Comparison of ENCODE assay signal across 20 cellular contexts in genomic region chr2:173311844-173312606, GRCh38.
"Had no signal": no experiment of that assay in that cellular context is flagged by ENCODE, and none has a peak within 500 bp of the region (broad histone marks: within the 10 kb centered on the region; RNA-seq: fewer than 3 reads in every experiment).

No MANE protein-coding gene starts in this region.

- H3K4me3 Mint-ChIP-seq: dendritic cell treated with granulocyte-macrophage colony-stimulating factor and Interleukin-4, amounts not matched to agents 40 ng/mL and 50 ng/mL, for 4 days; nephron; stimulated activated effector memory CD8-positive, alpha-beta T cell treated with anti-CD3 and anti-CD28 coated beads, Interleukin-12 subunit alpha, Interleukin-12 subunit beta, amount 100 ng/mL, for 72 hours had no signal

- H3K9me3 ChIP-seq: esophagus squamous epithelium, gastroesophageal sphincter, pancreas, thyroid gland, upper lobe of left lung, vagina had no signal

- H3K4me3 ChIP-seq: esophagus squamous epithelium, gastroesophageal sphincter, hepatocyte, pancreas, suprapubic skin, thyroid gland, upper lobe of left lung, vagina had no signal

- H3K4me1 Mint-ChIP-seq: nephron; stimulated activated effector memory CD8-positive, alpha-beta T cell treated with anti-CD3 and anti-CD28 coated beads, Interleukin-12 subunit alpha, Interleukin-12 subunit beta, amount 100 ng/mL, for 72 hours had no signal

- H3K36me3 Mint-ChIP-seq: stimulated activated effector memory CD8-positive, alpha-beta T cell treated with anti-CD3 and anti-CD28 coated beads, Interleukin-12 subunit alpha, Interleukin-12 subunit beta, amount 100 ng/mL, for 72 hours had no signal

- H3K27me3 Mint-ChIP-seq: progenitor cell of endocrine pancreas had no signal

- H3K27me3 ChIP-seq: gastroesophageal sphincter, hepatocyte, pancreas, suprapubic skin, thyroid gland, upper lobe of left lung, vagina had no signal

- H3K27ac ChIP-seq: esophagus squamous epithelium, gastroesophageal sphincter, hepatocyte, pancreas, suprapubic skin, thyroid gland, upper lobe of left lung, vagina had no signal

- H3K36me3 ChIP-seq: esophagus squamous epithelium, gastroesophageal sphincter, pancreas, suprapubic skin, thyroid gland, upper lobe of left lung, vagina had no signal

- H3K27ac Mint-ChIP-seq: dendritic cell treated with granulocyte-macrophage colony-stimulating factor and Interleukin-4, amounts not matched to agents 40 ng/mL and 50 ng/mL, for 4 days; nephron; progenitor cell of endocrine pancreas; stimulated activated effector memory CD8-positive, alpha-beta T cell treated with anti-CD3 and anti-CD28 coated beads, Interleukin-12 subunit alpha, Interleukin-12 subunit beta, amount 100 ng/mL, for 72 hours had no signal

- ATAC-seq: gastroesophageal sphincter; left cardiac atrium; pancreas; right cardiac atrium; stimulated activated effector memory CD8-positive, alpha-beta T cell treated with anti-CD3 and anti-CD28 coated beads, Interleukin-12 subunit alpha, Interleukin-12 subunit beta, amount 100 ng/mL, for 72 hours; stimulated activated naive CD8-positive, alpha-beta T cell treated with anti-CD3 and anti-CD28 coated beads, Interleukin-15, Interleukin-2, amounts not matched to agents 100 U/mL and 50 U/mL, for 24 hours had no signal

- H3K79me2 ChIP-seq: hepatocyte had no signal

- H3K4me1 ChIP-seq: esophagus squamous epithelium, gastroesophageal sphincter, pancreas, suprapubic skin, thyroid gland, upper lobe of left lung, vagina had no signal

- DNase-seq: esophagus squamous epithelium; foreskin fibroblast; kidney; left cardiac atrium; occipital lobe; pancreas; right cardiac atrium; stimulated activated CD4-positive, alpha-beta T cell treated with anti-CD3 and anti-CD28 coated beads, Interleukin-4, amount 100 ng/mL, for 1 hour; stimulated activated CD8-positive, alpha-beta memory T cell treated with anti-CD3 and anti-CD28 coated beads, Interleukin-4, amount 100 ng/mL, for 48 hours; stimulated activated naive CD8-positive, alpha-beta T cell treated with anti-CD3 and anti-CD28 coated beads, Interleukin-15, Interleukin-2, amounts not matched to agents 100 U/mL and 50 U/mL, for 24 hours; thyroid gland; upper lobe of left lung had no signal

- H3K4me2 ChIP-seq: hepatocyte had no signal

- FAIRE-seq: kidney, pancreas had no signal
